Comparison of ENCODE assay signal across 8 cellular contexts in genomic region chr12:7092986-7093460, GRCh38. TPM values are rescaled to one million over a fixed set of nuclear protein-coding genes. Genes with fewer than 3 reads are reported as not detected.
DNase-seq lines count a peak whose midpoint lies in the region; ATAC-seq and TF ChIP-seq lines count a peak whose summit lies in the region.
"Had no signal": no experiment of that assay in that cellular context is flagged by ENCODE, and none has a peak within 500 bp of the region (broad histone marks: within the 10 kb centered on the region; RNA-seq: fewer than 3 reads in every experiment).

No MANE protein-coding gene starts in this region.

- H3K4me3 ChIP-seq in NT2/D1 (ENCODE audit: insufficient read length, low read depth) (no peak overlapping the region), mucosa of rectum (ENCODE audit: low read length in 2 of 2) (no peak overlapping the region), testis (no peak overlapping the region)

- POLR2A ChIA-PET in MCF 10A (lab: Yijun Ruan, JAX), result interaction anchor here (0.8 to 9.4 kb wide), 12 partner anchors 12 to 148 kb away, joined by 3 to 96 read pairs (median 5); partner anchors contain the start of genes C1RL and C1S

- H3K9me3 Mint-ChIP-seq in MCF 10A (ENCODE audit: unreplicated experiment), result no peaks in the 10 kb centered on the region

- H3K27ac Mint-ChIP-seq in MCF 10A (ENCODE audit: low read depth, unreplicated experiment), result peak overlapping the region; percentile 93

- H3K27me3 ChIP-seq in NT2/D1 (ENCODE audit: insufficient read depth, insufficient read length), result no peaks in the 10 kb centered on the region
- peaks cover 0 to 2% of the 10 kb centered on the region in 2 donors for H3K27me3 ChIP-seq in mucosa of rectum (ENCODE audit: control insufficient read depth in 2 of 2, insufficient read depth in 2 of 2, low read length in 2 of 2)
- H3K27me3 ChIP-seq in testis, result no peaks in the 10 kb centered on the region

- no TSS peak for BruUV-seq in MCF 10A (replicated peaks; lab: Mats Ljungman, UMichigan)

- CTCF ChIA-PET in MCF 10A (lab: Yijun Ruan, JAX), result interaction anchor here (0.6 to 10.6 kb wide), 21 partner anchors 10 to 147 kb away, joined by 3 to 116 read pairs (median 4); partner anchors contain the start of genes C1RL and C1S

- H3K27me3 Mint-ChIP-seq in MCF 10A (ENCODE audit: insufficient read depth, unreplicated experiment), result no peaks in the 10 kb centered on the region

- intact Hi-C loops in MCF 10A (cut with micrococcal nuclease) (loop anchor here (1.0 to 5.0 kb wide), 5 partner anchors 16 to 149 kb away; partner anchors contain the start of genes C12orf57, C1RL, C1S and EMG1), testis (cut with DNase I; ENCODE audit: low total_unique reads) (loop anchor here (10.0 kb wide), 1 partner anchor 148 kb away; the partner anchor contains the start of genes C12orf57 and RNU7-1)

- TF ChIP-seq CTCF in MCF 10A (IDR thresholded peaks at IDR 0.05; ENCODE audit: unreplicated experiment) (no peak), testis (IDR thresholded peaks at IDR 0.05) (no peak)

- peak overlapping the region; percentile 79 for H3K4me3 Mint-ChIP-seq in MCF 10A (ENCODE audit: unreplicated experiment)

- peaks cover 26% of the 10 kb centered on the region for H3K4me1 Mint-ChIP-seq in MCF 10A (ENCODE audit: insufficient read depth, unreplicated experiment)

- 74 to 75% methylated on average over 4 to 8 of the region's 8 CpGs for WGBS in testis, 2 donors

- H3K27ac ChIP-seq in mucosa of rectum (ENCODE audit: low read depth in 2 of 2, low read length in 2 of 2), result peak overlapping the region; percentile 8 to 61
- H3K27ac ChIP-seq in testis, result peak overlapping the region; percentile 61 to 79
- H3K27ac ChIP-seq: SJCRH30 had no signal

- H3K9me3 ChIP-seq in NT2/D1 (ENCODE audit: insufficient read depth, low read length) (no peaks in the 10 kb centered on the region), mucosa of rectum (ENCODE audit: control insufficient read depth in 2 of 2, low read length in 2 of 2) (no peaks in the 10 kb centered on the region), testis (no peaks in the 10 kb centered on the region)
- H3K9me3 ChIP-seq: SJCRH30 had no signal

- H3K36me3 ChIP-seq in NT2/D1 (ENCODE audit: insufficient read depth, insufficient read length, low read length) (no peaks in the 10 kb centered on the region), mucosa of rectum (ENCODE audit: control insufficient read depth in 2 of 2, insufficient read depth in 2 of 2, low read length in 2 of 2) (peaks cover 0 to 2% of the 10 kb centered on the region in 2 donors), testis (ENCODE audit: low read depth, missing control alignments) (no peaks in the 10 kb centered on the region)
- H3K36me3 ChIP-seq: SJCRH30 had no signal

- H3K4me1 ChIP-seq in NT2/D1 (ENCODE audit: insufficient read depth, insufficient read length) (peaks cover 49% of the 10 kb centered on the region), mucosa of rectum (ENCODE audit: control insufficient read depth in 2 of 2, insufficient read depth in 2 of 2, low read length in 2 of 2) (peaks cover 0 to 8% of the 10 kb centered on the region in 2 donors), testis (peaks cover 15% of the 10 kb centered on the region)

- H3K36me3 Mint-ChIP-seq in MCF 10A (ENCODE audit: insufficient read depth, unreplicated experiment), result peaks cover 48% of the 10 kb centered on the region

- no peak for ATAC-seq in HG03342 (IDR thresholded peaks at IDR 0.05; ENCODE audit: unreplicated experiment)

- TF ChIP-seq POLR2A in testis (IDR thresholded peaks at IDR 0.05), result no peak

- DNase-seq in NT2/D1 (ENCODE audit: low read depth, low spot score) (no peak), MCF 10A (ENCODE audit: unreplicated experiment) (no peak), testis (peak; percentile 13), DMS53 treated with DMSO at 0.1 percent for 48 hours (lab: John Stamatoyannopoulos, UW; ENCODE audit: unreplicated experiment) (no peak)
- DNase-seq in effector CD4-positive, alpha-beta T cell, result no peak

- H3K9ac ChIP-seq in NT2/D1 (ENCODE audit: insufficient read length, low read depth) (peak overlapping the region; percentile 5), mucosa of rectum (ENCODE audit: low read depth in 1 of 2, low read length in 2 of 2) (peak overlapping the region in 1 of 2 donors; percentile 14)

RNA-seq across cellular contexts. Expression of gene C1R, which starts 0.8 kb away (rescaled TPM):
- total RNA-seq in MCF 10A (2022), result 13.1 and 16.7 TPM in 2 replicates
- 100 to 1,000 TPM in 1 of 2 donors, 10 to 100 TPM in 1; 51.4 to 174 TPM for total RNA-seq in testis
- polyA plus RNA-seq in testis (ENCODE audit: insufficient read depth, low read depth, low replicate concordance), result 330 TPM

RNA-seq across cellular contexts. Expression of gene C1RL, which starts 16.0 kb away (rescaled TPM):
- 49.8 and 55.7 TPM in 2 replicates for total RNA-seq in MCF 10A (2022)
- total RNA-seq in testis, result 10 to 100 TPM; 23.9 to 31.8 TPM
- polyA plus RNA-seq in testis (ENCODE audit: insufficient read depth, low read depth, low replicate concordance), result 19.8 TPM

RNA-seq across cellular contexts. Expression of gene C1S, which starts 32.5 kb away (rescaled TPM):
- total RNA-seq in MCF 10A (2022), result 6.0 and 11.5 TPM in 2 replicates
- total RNA-seq in testis, result 100 to 1,000 TPM in 1 of 2 donors, 10 to 100 TPM in 1; 86.1 to 190 TPM
- 271 TPM for polyA plus RNA-seq in testis (ENCODE audit: insufficient read depth, low read depth, low replicate concordance)

RNA-seq across cellular contexts. Expression of gene RBP5, which starts 35.7 kb away (rescaled TPM):
- not detected in 2 replicates for total RNA-seq in MCF 10A (2022)
- total RNA-seq in testis, result 1 to 10 TPM; 1.1 to 4.0 TPM
- 11.8 TPM for polyA plus RNA-seq in testis (ENCODE audit: insufficient read depth, low read depth, low replicate concordance)
- total RNA-seq: SJCRH30 had no signal

RNA-seq across cellular contexts. Expression of gene CLSTN3, which starts 37.1 kb away (rescaled TPM):
- 34.6 and 40.2 TPM in 2 replicates for total RNA-seq in MCF 10A (2022)
- total RNA-seq in testis, result 10 to 100 TPM; 18.8 to 22.7 TPM
- 19.9 TPM for polyA plus RNA-seq in testis (ENCODE audit: insufficient read depth, low read depth, low replicate concordance)
